In genomic region chr3:95894820-95895219, GRCh38 we compare ENCODE assay signal across 32 cellular contexts.
"Had no signal": no experiment of that assay in that cellular context is flagged by ENCODE, and none has a peak within 500 bp of the region (broad histone marks: within the 10 kb centered on the region; RNA-seq: fewer than 3 reads in every experiment).

No MANE protein-coding gene starts in this region.

- H3K27ac ChIP-seq: brain microvascular endothelial cell, RWPE1 had no signal

- ATAC-seq: activated CD8-positive, alpha-beta T cell treated with anti-CD3 and anti-CD28 coated beads for 36 hours; PC-3; Right ventricle myocardium inferior; SK-N-SH treated with all-trans-retinoic acid at 6 μM for 48 hours had no signal

- H3K27me3 ChIP-seq: brain microvascular endothelial cell had no signal

- H3K36me3 ChIP-seq: brain microvascular endothelial cell had no signal

- DNase-seq: activated CD4-positive, alpha-beta T cell treated with anti-CD3 and anti-CD28 coated beads, Interleukin-2, amount 10 ng/mL, durations not matched to agents 24 days and 14 days; activated CD4-positive, alpha-beta T cell treated with anti-CD3 and anti-CD28 coated beads, Interleukin-2, amount 50 U/mL, for 4 hours; activated CD8-positive, alpha-beta T cell treated with anti-CD3 and anti-CD28 coated beads for 36 hours; activated effector memory CD4-positive, alpha-beta T cell treated with anti-CD3 and anti-CD28 coated beads, Interleukin-2, amount 50 U/mL, for 16 hours; activated naive CD4-positive, alpha-beta T cell; activated naive CD4-positive, alpha-beta T cell treated with anti-CD3 and anti-CD28 coated beads, Interleukin-2, amount 50 U/mL, for 16 hours; activated naive CD8-positive, alpha-beta T cell treated with anti-CD3 and anti-CD28 coated beads for 36 hours; activated T-cell treated with anti-CD3 and anti-CD28 coated beads, Interleukin-2, amount 50 U/mL, for 1 hour; amniotic stem cell; aorta; brain microvascular endothelial cell; central memory CD4-positive, alpha-beta T cell; KG1; NCI-H1048; NCI-H1105 treated with DMSO at 0.1 percent for 48 hours; NCI-H1436; NCI-H1694; NCI-H1930; NCI-H2081 treated with DMSO at 0.1 percent for 48 hours; NCI-H226; NCI-H446 treated with DMSO at 0.1 percent for 48 hours; NCI-H524; NCI-H69; NCI-H82; PC-3; SIG-M5; SW 1271; T-helper 1 cell; T1000 had no signal
